Comparison of ENCODE assay signal across 25 cellular contexts in genomic region chr10:36662571-36662970, GRCh38.
DNase-seq lines count a peak whose midpoint lies in the region; ATAC-seq and TF ChIP-seq lines count a peak whose summit lies in the region.
"Had no signal": no experiment of that assay in that cellular context is flagged by ENCODE, and none has a peak within 500 bp of the region (broad histone marks: within the 10 kb centered on the region; RNA-seq: fewer than 3 reads in every experiment).

No MANE protein-coding gene starts in this region.

- H4K20me1 ChIP-seq in IMR-90 (ENCODE audit: insufficient read depth, low read length), result no peaks in the 10 kb centered on the region
- H4K20me1 ChIP-seq: BLaER1 had no signal

- H2AK9ac ChIP-seq in IMR-90 (replicated peaks; ENCODE audit: low read depth, low read length, poor library complexity), result no peak overlapping the region

- no peaks in the 10 kb centered on the region for H3K9me1 ChIP-seq in IMR-90 (ENCODE audit: insufficient read depth, low read length)

- in situ Hi-C loops in IMR-90 (cut with MboI; ENCODE audit: low sequenced_read_pairs) (no loop called here), GM13976 (cut with MboI; ENCODE audit: low sequenced_read_pairs, unreplicated experiment) (no loop called here)

- no peaks in the 10 kb centered on the region for H3K36me3 Mint-ChIP-seq in chondrocyte (ENCODE audit: low read depth)
- no peaks in the 10 kb centered on the region for H3K36me3 Mint-ChIP-seq in stimulated activated memory B cell treated with anti-CD40 and anti-IgM and Interleukin-4, amounts not matched to agents 10 μg/mL and 1 μg/mL and 100 μg/mL, for 72 hours
- H3K36me3 Mint-ChIP-seq: CD14-positive monocyte; CD4-positive, alpha-beta memory T cell; CD4-positive, CD25-positive, alpha-beta regulatory T cell; CD8-positive, alpha-beta memory T cell had no signal

- H2BK15ac ChIP-seq in IMR-90 (ENCODE audit: low read depth, low read length), result no peak overlapping the region; the same call in 2 of the 3 replicates

- no peak overlapping the region for H3K9ac ChIP-seq in IMR-90 (ENCODE audit: low read depth, low read length)
- H3K9ac ChIP-seq: BLaER1 had no signal

- 0 out of 2 replicates have a peak overlapping the region, but pooled peaks have one; percentile 48 for H3K14ac ChIP-seq in IMR-90 (replicated peaks; ENCODE audit: low read depth, low read length)

- no peak overlapping the region for H2BK5ac ChIP-seq in IMR-90 (ENCODE audit: low read depth, low read length, poor library complexity, severe bottlenecking)

- no peaks in the 10 kb centered on the region for H3K27me3 Mint-ChIP-seq in chondrocyte (ENCODE audit: low read depth)
- no peaks in the 10 kb centered on the region for H3K27me3 Mint-ChIP-seq in stimulated activated memory B cell treated with anti-CD40 and anti-IgM and Interleukin-4, amounts not matched to agents 10 μg/mL and 1 μg/mL and 100 μg/mL, for 72 hours
- H3K27me3 Mint-ChIP-seq: CD4-positive, alpha-beta memory T cell; CD4-positive, CD25-positive, alpha-beta regulatory T cell; CD8-positive, alpha-beta memory T cell had no signal

- CTCF ChIA-PET in IMR-90 (lab: Yijun Ruan, JAX), result no interaction called here

- H2AFZ ChIP-seq in IMR-90 (replicated peaks; ENCODE audit: low read length, poor library complexity), result no peak overlapping the region

- peaks cover 13% of the 10 kb centered on the region for H3K9me3 Mint-ChIP-seq in chondrocyte (ENCODE audit: low read depth)
- no peaks in the 10 kb centered on the region for H3K9me3 Mint-ChIP-seq in stimulated activated memory B cell treated with anti-CD40 and anti-IgM and Interleukin-4, amounts not matched to agents 10 μg/mL and 1 μg/mL and 100 μg/mL, for 72 hours

- no peaks in the 10 kb centered on the region for H3K27me3 ChIP-seq in IMR-90 (ENCODE audit: control insufficient read depth, insufficient read depth, low read length)
- H3K27me3 ChIP-seq: BE2C, BLaER1 had no signal

- ATAC-seq in IMR-90 (ENCODE audit: low read depth), result no peak
- no peak for ATAC-seq in stimulated activated memory B cell treated with anti-CD40 and anti-IgM and Interleukin-4, amounts not matched to agents 10 μg/mL and 1 μg/mL and 100 μg/mL, for 72 hours
- ATAC-seq: GM12878 had no signal

- TF ChIP-seq CTCF in IMR-90 (conservative IDR thresholded peaks at IDR 0.05; ENCODE audit: low read depth, low read length), result no peak
- TF ChIP-seq CTCF in chondrocyte (IDR thresholded peaks at IDR 0.05), result no peak
- TF ChIP-seq CTCF in GM13976 (IDR thresholded peaks at IDR 0.05; ENCODE audit: borderline replicate concordance, control extremely low read depth, extremely low read depth, insufficient read depth, missing control alignments), result no peak

- no peak overlapping the region for H2BK120ac ChIP-seq in IMR-90 (ENCODE audit: low read depth, low read length)

- TF ChIP-seq POLR2A in IMR-90 (IDR thresholded peaks at IDR 0.05; ENCODE audit: low read depth, low read length), result no peak

- intact Hi-C loops in IMR-90 (cut with micrococcal nuclease), result no loop called here

- no peak overlapping the region for H3K56ac ChIP-seq in IMR-90 (ENCODE audit: extremely low read depth, insufficient read depth, low read length)

- BruUV-seq in IMR-90 (replicated peaks; lab: Mats Ljungman, UMichigan), result no TSS peak

- peaks cover 20% of the 10 kb centered on the region for H3K4me1 Mint-ChIP-seq in chondrocyte (ENCODE audit: low read depth)
- no peaks in the 10 kb centered on the region for H3K4me1 Mint-ChIP-seq in stimulated activated memory B cell treated with anti-CD40 and anti-IgM and Interleukin-4, amounts not matched to agents 10 μg/mL and 1 μg/mL and 100 μg/mL, for 72 hours
- H3K4me1 Mint-ChIP-seq: CD14-positive monocyte; CD4-positive, alpha-beta memory T cell; CD4-positive, CD25-positive, alpha-beta regulatory T cell; CD8-positive, alpha-beta memory T cell had no signal

- no peak overlapping the region for H2BK20ac ChIP-seq in IMR-90 (ENCODE audit: low read depth, low read length)

- no peaks in the 10 kb centered on the region for H3K36me3 ChIP-seq in IMR-90 (ENCODE audit: control insufficient read depth, insufficient read depth, low read length)
- H3K36me3 ChIP-seq: BE2C, BLaER1 had no signal

- no peak overlapping the region for H3K4ac ChIP-seq in IMR-90 (ENCODE audit: low read depth, low read length)

- H3K79me1 ChIP-seq in IMR-90 (ENCODE audit: low read depth in 1 of 2, low read length in 2 of 2), result no peaks in the 10 kb centered on the region

- H3K27ac ChIP-seq in IMR-90 (ENCODE audit: insufficient read depth, low read length), result no peak overlapping the region
- H3K27ac ChIP-seq: BLaER1 had no signal

- no peak overlapping the region for H4K8ac ChIP-seq in IMR-90 (ENCODE audit: low read depth in 2 of 2, low read length in 2 of 2)

- no peaks in the 10 kb centered on the region for H3K9me3 ChIP-seq in IMR-90 (ENCODE audit: control insufficient read depth, insufficient read depth, low read length)
- H3K9me3 ChIP-seq: BE2C, BLaER1 had no signal

- TF ChIP-seq RAD21 in IMR-90 (IDR thresholded peaks at IDR 0.05; ENCODE audit: low read length), result no peak

- no peak overlapping the region for H3K4me2 ChIP-seq in IMR-90 (ENCODE audit: low read depth, low read length)
- H3K4me2 ChIP-seq: BLaER1 had no signal

- no peak for DNase-seq in IMR-90
- DNase-seq in RPMI7951 (ENCODE audit: low read depth), result peak; percentile 53
- DNase-seq in chondrocyte (ENCODE audit: low spot score), result no peak
- no peak for DNase-seq in NCI-H146 (lab: John Stamatoyannopoulos, UW)
- DNase-seq in GM13976 (ENCODE audit: low spot score), result no peak
- DNase-seq in stimulated activated CD4-positive, alpha-beta T cell treated with anti-CD3 and anti-CD28 coated beads, Interleukin-4, amount 100 ng/mL, for 4 hours, result no peak
- DNase-seq: 8988T; ACHN; BE2C; C1 segment of cervical spinal cord; CD4-positive, alpha-beta memory T cell; CD4-positive, CD25-positive, alpha-beta regulatory T cell; CD8-positive, alpha-beta memory T cell; COR-L47; DMS 273 treated with DMSO at 0.1 percent for 48 hours; DMS153; DMS53; DMS79; DND-41; EL; GDM1 had no signal

- no peak overlapping the region for H3K18ac ChIP-seq in IMR-90 (ENCODE audit: low read depth, low read length)

- no peak overlapping the region for H3K4me3 Mint-ChIP-seq in chondrocyte (ENCODE audit: unreplicated experiment)
- H3K4me3 Mint-ChIP-seq in stimulated activated memory B cell treated with anti-CD40 and anti-IgM and Interleukin-4, amounts not matched to agents 10 μg/mL and 1 μg/mL and 100 μg/mL, for 72 hours, result no peak overlapping the region
- H3K4me3 Mint-ChIP-seq: CD14-positive monocyte; CD4-positive, alpha-beta memory T cell; CD4-positive, CD25-positive, alpha-beta regulatory T cell; CD8-positive, alpha-beta memory T cell had no signal

- H3K4me1 ChIP-seq in IMR-90 (ENCODE audit: control insufficient read depth, insufficient read depth, low read length), result no peaks in the 10 kb centered on the region
- H3K4me1 ChIP-seq: BE2C, BLaER1 had no signal

- POLR2A ChIA-PET in IMR-90 (lab: Charles Lee; ENCODE audit: unreplicated experiment), result no interaction called here

- no peak overlapping the region for H4K91ac ChIP-seq in IMR-90 (ENCODE audit: insufficient read depth, low read depth, low read length)

- no peak overlapping the region for H4K5ac ChIP-seq in IMR-90 (ENCODE audit: low read depth, low read length)

- WGBS in IMR-90 (ENCODE audit: extremely low coverage in 2 of 2, insufficient read length in 1 of 2), 2 experiments, result no CpG with 5 or more reads among the region's 4 CpGs

- H2AK5ac ChIP-seq in IMR-90 (ENCODE audit: low read depth, low read length), result no peak overlapping the region

- peak overlapping the region; percentile 10 for H3K27ac Mint-ChIP-seq in chondrocyte (ENCODE audit: unreplicated experiment)
- H3K27ac Mint-ChIP-seq in stimulated activated memory B cell treated with anti-CD40 and anti-IgM and Interleukin-4, amounts not matched to agents 10 μg/mL and 1 μg/mL and 100 μg/mL, for 72 hours, result no peak overlapping the region
- H3K27ac Mint-ChIP-seq: CD4-positive, alpha-beta memory T cell; CD4-positive, CD25-positive, alpha-beta regulatory T cell; CD8-positive, alpha-beta memory T cell had no signal

- no peak overlapping the region for H3K23ac ChIP-seq in IMR-90 (ENCODE audit: low read depth, low read length)

- no peak overlapping the region for H3K4me3 ChIP-seq in IMR-90 (ENCODE audit: insufficient read depth, low read depth, low read length)
- H3K4me3 ChIP-seq: BLaER1, GM12878 had no signal

- dilution Hi-C loops in IMR-90 (cut with HindIII; ENCODE audit: low sequenced_read_pairs, unreplicated experiment), result no loop called here

TF ChIP-seq in IMR-90, 13 proteins besides CTCF, POLR2A, EP300 and RAD21:
- TF ChIP-seq, protein P1, sequence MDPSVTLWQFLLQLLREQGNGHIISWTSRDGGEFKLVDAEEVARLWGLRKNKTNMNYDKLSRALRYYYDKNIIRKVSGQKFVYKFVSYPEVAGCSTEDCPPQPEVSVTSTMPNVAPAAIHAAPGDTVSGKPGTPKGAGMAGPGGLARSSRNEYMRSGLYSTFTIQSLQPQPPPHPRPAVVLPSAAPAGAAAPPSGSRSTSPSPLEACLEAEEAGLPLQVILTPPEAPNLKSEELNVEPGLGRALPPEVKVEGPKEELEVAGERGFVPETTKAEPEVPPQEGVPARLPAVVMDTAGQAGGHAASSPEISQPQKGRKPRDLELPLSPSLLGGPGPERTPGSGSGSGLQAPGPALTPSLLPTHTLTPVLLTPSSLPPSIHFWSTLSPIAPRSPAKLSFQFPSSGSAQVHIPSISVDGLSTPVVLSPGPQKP (IDR thresholded peaks at IDR 0.05; ENCODE audit: borderline replicate concordance, low read depth, low read length), result no peak
- TF ChIP-seq MXI1 (IDR thresholded peaks at IDR 0.05; ENCODE audit: borderline replicate concordance, low read depth, low read length) (no peak), BHLHE40 (IDR thresholded peaks at IDR 0.05; ENCODE audit: low read depth, low read length) (no peak), RFX5 (IDR thresholded peaks at IDR 0.05; ENCODE audit: low read depth, low read length) (no peak), MAFK (IDR thresholded peaks at IDR 0.05; ENCODE audit: low read depth, low read length) (no peak), MAZ (IDR thresholded peaks at IDR 0.05; ENCODE audit: borderline replicate concordance, low read depth, low read length) (no peak), CHD1 (IDR thresholded peaks at IDR 0.05; ENCODE audit: low read depth, low read length) (no peak)
